4 cellular contexts compared by ENCODE assay signal in the genomic region with DNA sequence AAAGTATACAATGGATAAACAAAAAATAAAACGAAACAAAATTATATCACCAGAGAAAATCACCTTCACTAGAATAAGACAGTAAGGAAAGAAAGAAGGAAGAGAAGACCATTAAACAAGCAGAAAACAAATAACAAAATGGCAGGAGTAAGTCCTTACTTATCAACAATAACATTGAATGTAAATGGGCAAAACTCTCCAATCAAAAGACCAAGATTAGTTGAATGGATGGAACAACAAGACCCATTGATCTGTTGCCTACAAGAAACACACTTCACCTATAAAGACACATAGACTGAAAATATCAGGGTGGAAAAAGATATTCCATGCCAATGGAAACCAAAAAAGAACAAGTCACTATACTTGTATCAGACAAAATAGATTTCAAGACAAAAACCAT. TPM values are rescaled to one million over a fixed set of nuclear protein-coding genes. Genes with fewer than 3 reads are reported as not detected.
"Had no signal": no experiment of that assay in that cellular context is flagged by ENCODE, and none has a peak within 500 bp of the region (broad histone marks: within the 10 kb centered on the region; RNA-seq: fewer than 3 reads in every experiment).

No MANE protein-coding gene starts in this region.

RNA-seq across cellular contexts. Expression of a gene that starts 38.4 kb away (rescaled TPM):
- total RNA-seq: temporal lobe, thoracic aorta, upper lobe of right lung, vagina had no signal
